Comparison of ENCODE assay signal across 29 cellular contexts in the genomic region with DNA sequence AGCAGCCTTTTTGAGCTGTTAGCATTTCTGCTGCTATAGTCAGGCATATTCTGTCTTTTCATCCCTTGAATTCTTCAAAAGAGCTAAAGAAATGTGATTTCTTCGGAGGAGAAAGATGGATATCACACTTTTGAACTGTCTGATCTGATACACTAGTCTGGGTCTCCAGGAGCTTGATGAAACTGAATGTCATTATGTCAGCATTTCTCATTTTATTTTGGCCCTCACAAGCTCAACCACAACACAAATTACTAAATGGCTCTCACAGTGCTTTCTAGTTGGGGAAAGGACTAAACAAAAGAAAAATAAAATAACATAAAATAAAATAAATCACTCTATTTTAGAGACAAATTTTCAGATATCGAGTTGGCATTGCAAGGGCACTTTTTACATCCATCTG.
"Had no signal": no experiment of that assay in that cellular context is flagged by ENCODE, and none has a peak within 500 bp of the region (broad histone marks: within the 10 kb centered on the region; RNA-seq: fewer than 3 reads in every experiment).

No MANE protein-coding gene starts in this region.

- H2AFZ ChIP-seq: PC-9 had no signal

- H3K4me1 ChIP-seq: SJSA1 had no signal

- H3K4me2 ChIP-seq: PC-9, SK-N-SH had no signal

- H3K9ac ChIP-seq: SK-N-SH had no signal

- H3K4me3 ChIP-seq: MG63, PC-9, SJSA1 had no signal

- H3K27me3 ChIP-seq: MG63, SJSA1 had no signal

- FAIRE-seq: RCC 7860 had no signal

- ATAC-seq: Panc1 had no signal

- H3K36me3 ChIP-seq: MG63, SJSA1 had no signal

- H3K27ac ChIP-seq: PC-9, SJSA1 had no signal

- H3K9me3 ChIP-seq: MG63, SJSA1, SK-N-SH had no signal

- DNase-seq: Kasumi-1, KBM-7, MG63, MV-4-11, NCI-H1092, NCI-H1105, NCI-H1417 treated with DMSO at 0.1 percent for 48 hours, NCI-H187, NCI-H1930, NCI-H2029 treated with DMSO at 0.1 percent for 48 hours, NCI-H2081 treated with DMSO at 0.1 percent for 48 hours, NCI-H2107, NCI-H2171, NCI-H226, NCI-H446 treated with DMSO at 0.1 percent for 48 hours, NCI-H510A, NCI-H524, NCI-H526, NCI-H69, NCI-H748 treated with DMSO at 0.1 percent for 48 hours, NCI-H82, PC-9, Right ventricle myocardium superior, SHP77 treated with DMSO at 0.1 percent for 48 hours, SK-N-SH, SW 1271 had no signal
